Comparison of ENCODE assay signal across 1 cellular context in genomic region chr2:38751847-38752410, GRCh38.
TF ChIP-seq lines count a peak whose summit lies in the region.

No MANE protein-coding gene starts in this region.

TF ChIP-seq in H1, 55 proteins besides CTCF, POLR2A, EP300 and RAD21:
- TF ChIP-seq KDM4A (IDR thresholded peaks at IDR 0.05; ENCODE audit: low read depth, low read length, severe bottlenecking) = peak; percentile 22
- TF ChIP-seq EZH2 (IDR thresholded peaks at IDR 0.05; ENCODE audit: low read depth, low read length, severe bottlenecking) = no peak
- TF ChIP-seq, protein P1, sequence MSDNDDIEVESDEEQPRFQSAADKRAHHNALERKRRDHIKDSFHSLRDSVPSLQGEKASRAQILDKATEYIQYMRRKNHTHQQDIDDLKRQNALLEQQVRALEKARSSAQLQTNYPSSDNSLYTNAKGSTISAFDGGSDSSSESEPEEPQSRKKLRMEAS (IDR thresholded peaks at IDR 0.05) = 0 out of 2 replicates have a peak, but pooled peaks have one; percentile 25
